17 cellular contexts compared by ENCODE assay signal in the genomic region with DNA sequence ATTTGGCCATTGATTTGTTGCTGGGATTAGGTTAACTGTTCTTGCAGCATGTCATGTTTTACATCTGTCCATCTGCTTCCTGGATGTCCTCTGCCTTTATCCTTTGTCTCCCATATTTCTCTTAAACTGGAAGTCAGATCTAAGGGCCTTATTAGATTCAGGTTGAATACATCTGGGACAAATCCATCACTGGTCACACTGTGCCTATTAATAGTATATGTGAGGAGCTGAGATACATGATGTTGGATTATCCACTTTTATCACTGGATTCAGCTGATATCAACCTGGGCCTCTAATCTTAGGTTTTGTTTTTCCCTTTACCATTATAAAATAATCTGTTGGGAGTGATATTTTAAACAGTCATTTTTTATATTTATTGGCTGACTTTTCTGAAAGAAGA. TPM values are rescaled to one million over a fixed set of nuclear protein-coding genes. Genes with fewer than 3 reads are reported as not detected.
"Had no signal": no experiment of that assay in that cellular context is flagged by ENCODE, and none has a peak within 500 bp of the region (broad histone marks: within the 10 kb centered on the region; RNA-seq: fewer than 3 reads in every experiment).

No MANE protein-coding gene starts in this region.

- H3K9ac ChIP-seq: parathyroid adenoma had no signal

- H3K9me3 ChIP-seq: lower lobe of right lung, thoracic aorta, upper lobe of right lung had no signal

- H3K9me3 Mint-ChIP-seq: activated CD4-positive, alpha-beta T cell treated with anti-CD3 and anti-CD28 coated beads, Interleukin-2, amount 10 ng/mL, durations not matched to agents 24 days and 14 days; activated naive CD4-positive, alpha-beta T cell treated with anti-CD3 and anti-CD28 coated beads, Interleukin-2, amount 50 U/mL, for 24 hours; natural killer cell treated with Interleukin-12 subunit alpha and Interleukin-12 subunit beta and Interleukin-15 and Interleukin-18, amount 100 ng/mL, for 72 hours had no signal

- FAIRE-seq: colon, frontal cortex had no signal

- H3K4me3 ChIP-seq: lower lobe of right lung, thoracic aorta, upper lobe of right lung had no signal

- H3K27me3 ChIP-seq: upper lobe of right lung had no signal

- H3K27ac Mint-ChIP-seq: activated CD4-positive, alpha-beta T cell treated with anti-CD3 and anti-CD28 coated beads, Interleukin-2, amount 10 ng/mL, durations not matched to agents 24 days and 14 days; activated CD8-positive, alpha-beta T cell treated with anti-CD3 and anti-CD28 coated beads, Interleukin-2, amount 10 ng/mL, durations not matched to agents 7 days and 5 days; natural killer cell treated with Interleukin-12 subunit alpha and Interleukin-12 subunit beta and Interleukin-15 and Interleukin-18, amount 100 ng/mL, for 72 hours had no signal

- ATAC-seq: activated CD8-positive, alpha-beta T cell treated with anti-CD3 and anti-CD28 coated beads, Interleukin-2, amount 10 ng/mL, durations not matched to agents 7 days and 5 days; lower lobe of right lung; natural killer cell treated with Interleukin-12 subunit alpha and Interleukin-12 subunit beta and Interleukin-15 and Interleukin-18, amount 100 ng/mL, for 72 hours; stimulated activated naive CD8-positive, alpha-beta T cell treated with anti-CD3 and anti-CD28 coated beads, Interleukin-15, Interleukin-2, amounts not matched to agents 100 U/mL and 50 U/mL, for 24 hours; upper lobe of right lung had no signal

- H3K27ac ChIP-seq: lower lobe of right lung, parathyroid adenoma, upper lobe of right lung had no signal

- H2AFZ ChIP-seq: parathyroid adenoma had no signal

- H3K4me3 Mint-ChIP-seq: activated CD4-positive, alpha-beta T cell treated with anti-CD3 and anti-CD28 coated beads, Interleukin-2, amount 10 ng/mL, durations not matched to agents 24 days and 14 days; activated CD8-positive, alpha-beta T cell treated with anti-CD3 and anti-CD28 coated beads, Interleukin-2, amount 10 ng/mL, durations not matched to agents 7 days and 5 days; activated naive CD4-positive, alpha-beta T cell treated with anti-CD3 and anti-CD28 coated beads, Interleukin-2, amount 50 U/mL, for 24 hours; natural killer cell treated with Interleukin-12 subunit alpha and Interleukin-12 subunit beta and Interleukin-15 and Interleukin-18, amount 100 ng/mL, for 72 hours had no signal

- H3K27me3 Mint-ChIP-seq: activated CD4-positive, alpha-beta T cell treated with anti-CD3 and anti-CD28 coated beads, Interleukin-2, amount 10 ng/mL, durations not matched to agents 24 days and 14 days; activated naive CD4-positive, alpha-beta T cell treated with anti-CD3 and anti-CD28 coated beads, Interleukin-2, amount 50 U/mL, for 24 hours; natural killer cell treated with Interleukin-12 subunit alpha and Interleukin-12 subunit beta and Interleukin-15 and Interleukin-18, amount 100 ng/mL, for 72 hours had no signal

- DNase-seq: activated CD4-positive, alpha-beta T cell treated with anti-CD3 and anti-CD28 coated beads, Interleukin-2, amount 10 ng/mL, durations not matched to agents 24 days and 14 days; activated CD8-positive, alpha-beta T cell treated with anti-CD3 and anti-CD28 coated beads, Interleukin-2, amount 10 ng/mL, durations not matched to agents 7 days and 5 days; activated effector memory CD4-positive, alpha-beta T cell treated with anti-CD3 and anti-CD28 coated beads, Interleukin-2, amount 50 U/mL, for 16 hours; activated T-cell treated with anti-CD3 and anti-CD28 coated beads, Interleukin-2, amount 50 U/mL, for 48 hours; left cardiac atrium; lower lobe of right lung; stimulated activated CD4-positive, alpha-beta T cell treated with anti-CD3 and anti-CD28 coated beads, Interleukin-2, amount 100 ng/mL, for 24 hours; stimulated activated naive CD8-positive, alpha-beta T cell treated with anti-CD3 and anti-CD28 coated beads, Interleukin-15, Interleukin-2, amounts not matched to agents 100 U/mL and 50 U/mL, for 24 hours; T-helper 1 cell; upper lobe of right lung had no signal

- H3K4me1 ChIP-seq: parathyroid adenoma, upper lobe of right lung had no signal

RNA-seq across cellular contexts. Expression of a gene that starts 41.8 kb away (rescaled TPM):
- total RNA-seq: activated CD4-positive, alpha-beta T cell treated with anti-CD3 and anti-CD28 coated beads, Interleukin-2, amount 10 ng/mL, durations not matched to agents 24 days and 14 days; epithelial cell of proximal tubule; thoracic aorta had no signal
